ENCODE assay signal across 1 cellular context in genomic region chr7:132318338-132319318, GRCh38.
TF ChIP-seq lines count a peak whose summit lies in the region.

No MANE protein-coding gene starts in this region.

TF ChIP-seq in HEK293, 187 proteins besides CTCF, POLR2A, EP300 and RAD21 (continued from another document):
- no peak for TF ChIP-seq ZNF148 (tag by site-specific recombination; IDR thresholded peaks at IDR 0.05; ENCODE audit: borderline replicate concordance)
- no peak for TF ChIP-seq BCL11A (tag by site-specific recombination; IDR thresholded peaks at IDR 0.05; ENCODE audit: low read depth)
- no peak for TF ChIP-seq ZNF677 (tag by site-specific recombination; IDR thresholded peaks at IDR 0.05)
- TF ChIP-seq BCL11B (tag by site-specific recombination; IDR thresholded peaks at IDR 0.05; ENCODE audit: low read depth): no peak
- peak; percentile 30; the same call in 1 of the 2 replicates for TF ChIP-seq ZEB2 (tag by site-specific recombination; IDR thresholded peaks at IDR 0.05)
- no peak for TF ChIP-seq ZNF596 (tag by site-specific recombination; IDR thresholded peaks at IDR 0.05)
- TF ChIP-seq ZNF146 (tag by site-specific recombination; IDR thresholded peaks at IDR 0.05): no peak
- TF ChIP-seq ZNF362 (tag by site-specific recombination; IDR thresholded peaks at IDR 0.05): peak; percentile 94
- TF ChIP-seq KLF9 (tag by site-specific recombination; IDR thresholded peaks at IDR 0.05; ENCODE audit: low read depth): no peak
- no peak for TF ChIP-seq HOXC10 (CRISPR knock-in tag; IDR thresholded peaks at IDR 0.05)
- no peak for TF ChIP-seq KLF17 (tag by site-specific recombination; IDR thresholded peaks at IDR 0.05)
- TF ChIP-seq ZSCAN5A (tag by site-specific recombination; IDR thresholded peaks at IDR 0.05): no peak
- TF ChIP-seq ZBTB20 (tag by site-specific recombination; IDR thresholded peaks at IDR 0.05): peak; percentile 67
- no peak for TF ChIP-seq ZNF571 (tag by site-specific recombination; IDR thresholded peaks at IDR 0.05)
- TF ChIP-seq ZNF707 (tag by site-specific recombination; IDR thresholded peaks at IDR 0.05): no peak
- TF ChIP-seq ZNF530 (tag by site-specific recombination; IDR thresholded peaks at IDR 0.05; ENCODE audit: low read depth): no peak
- no peak for TF ChIP-seq ATF2 (tag by site-specific recombination; IDR thresholded peaks at IDR 0.05; ENCODE audit: low read depth)
